In the genomic region with DNA sequence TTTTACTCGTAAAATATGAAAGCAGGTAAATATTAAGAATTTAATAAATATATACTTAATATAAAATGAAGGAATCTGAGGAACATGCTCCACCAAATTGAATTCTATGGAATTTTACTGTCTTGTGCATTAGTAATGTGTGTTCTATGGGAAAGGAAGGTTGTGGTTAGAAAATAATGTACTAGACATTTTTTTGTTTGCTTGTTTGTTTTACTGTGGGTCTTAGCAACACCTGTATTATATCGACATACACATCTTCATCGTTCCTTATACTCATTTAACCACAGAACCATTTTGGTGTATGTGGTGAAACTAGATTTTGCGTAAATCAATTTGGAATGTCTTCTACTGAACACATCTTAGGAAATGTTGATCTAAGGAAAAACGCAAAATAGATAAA, we compare ENCODE assay signal across 24 cellular contexts.
DNase-seq lines count a peak whose midpoint lies in the region; ATAC-seq, FAIRE-seq and TF ChIP-seq lines count a peak whose summit lies in the region.
"Had no signal": no experiment of that assay in that cellular context is flagged by ENCODE, and none has a peak within 500 bp of the region (broad histone marks: within the 10 kb centered on the region; RNA-seq: fewer than 3 reads in every experiment).

No MANE protein-coding gene starts in this region.

- TF ChIP-seq CTCF in foreskin keratinocyte (conservative IDR thresholded peaks at IDR 0.05): no peak
- TF ChIP-seq CTCF in smooth muscle cell (IDR thresholded peaks at IDR 0.05; ENCODE audit: borderline replicate concordance, insufficient read depth, poor library complexity, severe bottlenecking): no peak
- no peak for TF ChIP-seq CTCF in GM13976 (IDR thresholded peaks at IDR 0.05; ENCODE audit: borderline replicate concordance, control extremely low read depth, extremely low read depth, insufficient read depth, missing control alignments)

- peak; percentile 68 for ATAC-seq in foreskin keratinocyte
- no peak for ATAC-seq in HG03342 (IDR thresholded peaks at IDR 0.05; ENCODE audit: unreplicated experiment)
- no peak for ATAC-seq in GM18861 (IDR thresholded peaks at IDR 0.05; ENCODE audit: unreplicated experiment)
- ATAC-seq: activated CD4-positive, CD25-positive, alpha-beta regulatory T cell treated with anti-CD3 and anti-CD28 coated beads, Interleukin-2, amount 50 U/mL, for 24 hours; stimulated activated effector memory CD8-positive, alpha-beta T cell treated with anti-CD3 and anti-CD28 coated beads, Interleukin-12 subunit alpha, Interleukin-12 subunit beta, amount 100 ng/mL, for 72 hours had no signal

- H3K9ac ChIP-seq in smooth muscle cell (ENCODE audit: low read depth): peak overlapping the region; percentile 92
- H3K9ac ChIP-seq: KMS-11 had no signal

- H3K4me3 ChIP-seq in SJSA1 (no peak overlapping the region), smooth muscle cell (peak overlapping the region; percentile 27)
- H3K4me3 ChIP-seq: lung, Peyer's patch, skin epidermis had no signal

- H3K27ac ChIP-seq in SJSA1 (peak overlapping the region; percentile 59), foreskin keratinocyte (peak overlapping the region; percentile 60), smooth muscle cell (ENCODE audit: low read depth) (peak overlapping the region; percentile 97)
- H3K27ac ChIP-seq: C4-2B, KMS-11, neutrophil, Peyer's patch had no signal

- whole genome bisulfite sequencing in smooth muscle cell (ENCODE audit: low lambda C conversion rate): 76% methylated on average over 5 of the region's 5 CpGs

- peaks cover 43% of the 10 kb centered on the region for H3K79me2 ChIP-seq in smooth muscle cell (ENCODE audit: low read depth)

- H4K20me1 ChIP-seq in smooth muscle cell (ENCODE audit: low read depth): peaks cover 9% of the 10 kb centered on the region

- FAIRE-seq in GM12891 (lab: Jason Lieb, UNC): peak; percentile 59
- FAIRE-seq: urothelium cell line had no signal

- H3K9me3 ChIP-seq in SJSA1 (replicated peaks): no peaks in the 10 kb centered on the region
- no peaks in the 10 kb centered on the region for H3K9me3 ChIP-seq in smooth muscle cell (replicated peaks; ENCODE audit: low read depth)
- H3K9me3 ChIP-seq: esophagus squamous epithelium, neutrophil, Peyer's patch had no signal

- H2AFZ ChIP-seq in smooth muscle cell (ENCODE audit: low read depth): no peak overlapping the region

- H3F3A ChIP-seq in smooth muscle cell (ENCODE audit: low read depth): peaks cover 4% of the 10 kb centered on the region

- H3K27me3 ChIP-seq in SJSA1 (replicated peaks): no peaks in the 10 kb centered on the region
- H3K27me3 ChIP-seq in foreskin keratinocyte: no peaks in the 10 kb centered on the region
- no peaks in the 10 kb centered on the region for H3K27me3 ChIP-seq in smooth muscle cell (ENCODE audit: low read depth)
- H3K27me3 ChIP-seq: esophagus squamous epithelium, neutrophil, Peyer's patch had no signal

- DNase-seq in GM12891 (ENCODE audit: insufficient read length, low spot score) (no peak), SJSA1 (ENCODE audit: low read depth in 1 of 2, low spot score in 2 of 2) (no peak), foreskin keratinocyte (peak; percentile 51 to 70), smooth muscle cell (lab: John Stamatoyannopoulos, UW; ENCODE audit: unreplicated experiment) (no peak), GM13976 (ENCODE audit: low spot score) (no peak)
- DNase-seq: activated CD4-positive, alpha-beta memory T cell treated with anti-CD3 and anti-CD28 coated beads for 36 hours; activated CD8-positive, alpha-beta memory T cell treated with anti-CD3 and anti-CD28 coated beads, Interleukin-2, amount 50 U/mL, for 48 hours; activated naive CD8-positive, alpha-beta T cell treated with anti-CD3 and anti-CD28 coated beads, Interleukin-2, amount 10 ng/mL, durations not matched to agents 7 days and 5 days; effector memory CD4-positive, alpha-beta T cell; esophagus squamous epithelium; Peyer's patch; stimulated activated CD4-positive, alpha-beta T cell treated with anti-CD3 and anti-CD28 coated beads, Interleukin-2, amount 100 ng/mL, for 24 hours; substantia nigra; T-helper 1 cell had no signal

- TF ChIP-seq POLR2A in GM12891 (IDR thresholded peaks at IDR 0.05; ENCODE audit: low read depth, low read length): no peak

- H3K36me3 ChIP-seq in SJSA1: no peaks in the 10 kb centered on the region
- no peaks in the 10 kb centered on the region for H3K36me3 ChIP-seq in smooth muscle cell (ENCODE audit: low read depth)
- H3K36me3 ChIP-seq: esophagus squamous epithelium, neutrophil, Peyer's patch had no signal

- H3K4me2 ChIP-seq in smooth muscle cell: peak overlapping the region; percentile 79
- H3K4me2 ChIP-seq: KMS-11 had no signal

- H3K4me1 ChIP-seq in SJSA1 (replicated peaks) (peaks cover 7% of the 10 kb centered on the region), foreskin keratinocyte (peaks cover 13% of the 10 kb centered on the region), smooth muscle cell (ENCODE audit: low read depth) (no peaks in the 10 kb centered on the region)

- in situ Hi-C loops in GM13976 (cut with MboI; ENCODE audit: low sequenced_read_pairs, unreplicated experiment): no loop called here

TF ChIP-seq in GM12891, 5 proteins besides CTCF, POLR2A, EP300 and RAD21:
- no peak for TF ChIP-seq POLR2AphosphoS5 (IDR thresholded peaks at IDR 0.05; ENCODE audit: low read depth, low read length)
- no peak for TF ChIP-seq PAX5 (IDR thresholded peaks at IDR 0.05; ENCODE audit: insufficient read depth, low read length, severe bottlenecking)
- TF ChIP-seq SPI1 (IDR thresholded peaks at IDR 0.05; ENCODE audit: low read depth, low read length): no peak
- TF ChIP-seq TAF1 (IDR thresholded peaks at IDR 0.05; ENCODE audit: low read depth, low read length): no peak
- TF ChIP-seq POU2F2 (IDR thresholded peaks at IDR 0.05; ENCODE audit: low read depth, low read length): no peak

Comparison
In these comparisons a context has a peak if more than half of its experiments do, and no peak if none do; other contexts are left out.
1. DNase-seq: peak in foreskin keratinocyte (2 of 2); none in GM12891 (single experiment), SJSA1 (0 of 2), smooth muscle cell (single experiment) and GM13976 (single experiment).
2. Peak in every context shown above with its lines, with median percentiles within 50 percentile points of each other: H3K27ac ChIP-seq.